Comparison of ENCODE assay signal across 27 cellular contexts in genomic region chr16:56971768-56972043, GRCh38. TPM values are rescaled to one million over a fixed set of nuclear protein-coding genes. Genes with fewer than 3 reads are reported as not detected.
"Had no signal": no experiment of that assay in that cellular context is flagged by ENCODE, and none has a peak within 500 bp of the region (broad histone marks: within the 10 kb centered on the region; RNA-seq: fewer than 3 reads in every experiment).

No MANE protein-coding gene starts in this region.

- H3K4me1 ChIP-seq: esophagus squamous epithelium, prostate gland, testis, transverse colon had no signal

- H3K4me3 Mint-ChIP-seq: activated CD8-positive, alpha-beta T cell treated with anti-CD3 and anti-CD28 coated beads for 36 hours; activated naive CD4-positive, alpha-beta T cell treated with anti-CD3 and anti-CD28 coated beads, Interleukin-2, amount 50 U/mL, for 24 hours; activated T-cell treated with anti-CD3 and anti-CD28 coated beads, Interleukin-2, amount 50 U/mL, for 4 hours; WTC11 had no signal

- DNase-seq: activated CD4-positive, alpha-beta T cell treated with anti-CD3 and anti-CD28 coated beads, Interleukin-2, amount 50 U/mL, for 1 hour; activated CD8-positive, alpha-beta T cell treated with anti-CD3 and anti-CD28 coated beads for 36 hours; activated T-cell treated with anti-CD3 and anti-CD28 coated beads, Interleukin-2, amount 50 U/mL, for 4 hours; anterior cingulate cortex; dermis blood vessel endothelial cell; effector CD4-positive, alpha-beta T cell; esophagus squamous epithelium; foreskin melanocyte; heart right ventricle; kidney glomerular epithelial cell; mucosa of descending colon; ovary; stimulated activated CD4-positive, alpha-beta T cell treated with anti-CD3 and anti-CD28 coated beads, Interleukin-1b, Interleukin-23, amount 100 ng/mL, for 48 hours; stimulated activated CD4-positive, alpha-beta T cell treated with anti-CD3 and anti-CD28 coated beads, Interleukin-4, amount 100 ng/mL, for 4 hours; stimulated activated CD8-positive, alpha-beta memory T cell treated with anti-CD3 and anti-CD28 coated beads, Interleukin-4, amount 100 ng/mL, for 48 hours; stimulated activated naive CD4-positive, alpha-beta T cell treated with Interleukin-2 at 50 U/mL for 16 hours; testis; transverse colon had no signal

- H3K4me3 ChIP-seq: esophagus squamous epithelium, heart right ventricle, lung, mucosa of descending colon, ovary, prostate gland, smooth muscle cell, testis, transverse colon had no signal

- H3K36me3 ChIP-seq: esophagus squamous epithelium, heart right ventricle, ovary, prostate gland, transverse colon had no signal

- H3K9me3 Mint-ChIP-seq: activated CD8-positive, alpha-beta T cell treated with anti-CD3 and anti-CD28 coated beads for 36 hours; activated naive CD4-positive, alpha-beta T cell treated with anti-CD3 and anti-CD28 coated beads, Interleukin-2, amount 50 U/mL, for 24 hours; activated T-cell treated with anti-CD3 and anti-CD28 coated beads, Interleukin-2, amount 50 U/mL, for 4 hours; activated T-helper 2 cell treated with anti-CD3 and anti-CD28 coated beads, Interferon-gamma antibody, Interleukin-2, Interleukin-4, amounts not matched to agents 10 μg/mL and 5 μg/mL and 100 μg/mL, durations not matched to agents 14 hours and 24 hours and 36 hours had no signal

- H3K36me3 Mint-ChIP-seq: activated naive CD4-positive, alpha-beta T cell treated with anti-CD3 and anti-CD28 coated beads, Interleukin-2, amount 50 U/mL, for 24 hours; WTC11 had no signal

- H3K27ac ChIP-seq: esophagus squamous epithelium, heart right ventricle, ovary, prostate gland, testis, transverse colon had no signal

- H3K27ac Mint-ChIP-seq: activated CD8-positive, alpha-beta T cell treated with anti-CD3 and anti-CD28 coated beads for 36 hours; activated naive CD4-positive, alpha-beta T cell treated with anti-CD3 and anti-CD28 coated beads, Interleukin-2, amount 50 U/mL, for 24 hours; activated T-helper 2 cell treated with anti-CD3 and anti-CD28 coated beads, Interferon-gamma antibody, Interleukin-2, Interleukin-4, amounts not matched to agents 10 μg/mL and 5 μg/mL and 100 μg/mL, durations not matched to agents 14 hours and 24 hours and 36 hours; WTC11 had no signal

- H3K4me2 ChIP-seq: smooth muscle cell had no signal

- H3K4me1 Mint-ChIP-seq: WTC11 had no signal

- H3K27me3 ChIP-seq: heart right ventricle, ovary, testis, transverse colon had no signal

- H3K9me3 ChIP-seq: esophagus squamous epithelium, heart right ventricle, mucosa of descending colon, ovary, prostate gland, testis, transverse colon had no signal

- H3K27me3 Mint-ChIP-seq: activated CD8-positive, alpha-beta T cell treated with anti-CD3 and anti-CD28 coated beads for 36 hours; activated naive CD4-positive, alpha-beta T cell treated with anti-CD3 and anti-CD28 coated beads, Interleukin-2, amount 50 U/mL, for 24 hours had no signal

- ATAC-seq: activated CD8-positive, alpha-beta T cell treated with anti-CD3 and anti-CD28 coated beads for 36 hours; activated T-cell treated with anti-CD3 and anti-CD28 coated beads, Interleukin-2, amount 50 U/mL, for 4 hours; WTC11 had no signal

RNA-seq across cellular contexts. Expression of gene CETP, which starts 10.0 kb away (rescaled TPM):
- total RNA-seq: activated CD8-positive, alpha-beta T cell treated with anti-CD3 and anti-CD28 coated beads for 36 hours; activated T-helper 2 cell treated with anti-CD3 and anti-CD28 coated beads, Interferon-gamma antibody, Interleukin-2, Interleukin-4, amounts not matched to agents 10 μg/mL and 5 μg/mL and 100 μg/mL, durations not matched to agents 14 hours and 24 hours and 36 hours; bronchial epithelial cell; myocyte; smooth muscle cell; WTC11 had no signal
- polyA plus RNA-seq: neural cell, smooth muscle cell had no signal

RNA-seq across cellular contexts. Expression of gene NLRC5, which starts 17.7 kb away (rescaled TPM):
- polyA plus RNA-seq: neural cell had no signal
